ENCODE assay signal across 12 cellular contexts in the genomic region with DNA sequence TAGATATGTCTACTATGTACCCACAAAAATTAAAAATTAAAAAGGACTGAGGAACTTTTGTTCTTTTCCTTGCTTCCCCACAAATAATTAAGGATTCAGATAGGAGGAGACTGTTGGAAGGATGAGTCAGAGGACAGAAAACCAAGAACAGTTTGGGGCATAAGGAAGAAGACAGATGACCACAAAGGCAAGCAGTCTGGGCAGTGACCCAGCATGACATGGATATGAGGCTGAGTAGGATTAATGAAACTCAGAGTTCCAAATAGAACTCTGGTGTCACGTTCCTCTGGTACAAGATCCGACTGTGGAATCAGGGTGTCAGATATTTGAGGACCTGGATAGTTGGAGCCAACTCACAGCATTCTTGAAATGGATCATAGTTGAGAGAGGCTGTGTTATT.
A peak's percentile ranks its signal among the peaks of the same experiment; 100 is the strongest.
DNase-seq lines count a peak whose midpoint lies in the region; ATAC-seq and TF ChIP-seq lines count a peak whose summit lies in the region.
"Had no signal": no experiment of that assay in that cellular context is flagged by ENCODE, and none has a peak within 500 bp of the region (broad histone marks: within the 10 kb centered on the region; RNA-seq: fewer than 3 reads in every experiment).

No MANE protein-coding gene starts in this region.

- no peak overlapping the region for H3K4me2 ChIP-seq in mesenchymal stem cell (ENCODE audit: low read length, poor library complexity, severe bottlenecking)
- H3K4me2 ChIP-seq: BLaER1 had no signal

- ATAC-seq in natural killer cell (no peak), HG02884 (IDR thresholded peaks at IDR 0.05; ENCODE audit: unreplicated experiment) (no peak), HG02938 (IDR thresholded peaks at IDR 0.05; ENCODE audit: unreplicated experiment) (no peak)
- ATAC-seq: stimulated activated naive CD8-positive, alpha-beta T cell treated with anti-CD3 and anti-CD28 coated beads, Interleukin-15, Interleukin-2, amounts not matched to agents 100 U/mL and 50 U/mL, for 24 hours had no signal

- H3K18ac ChIP-seq in mesenchymal stem cell (ENCODE audit: low read depth in 1 of 2, low read length in 2 of 2): no peak overlapping the region

- H3K14ac ChIP-seq in mesenchymal stem cell (ENCODE audit: low read length in 2 of 2): no peak overlapping the region

- peak overlapping the region; percentile 48 for H3K9ac ChIP-seq in mesenchymal stem cell (ENCODE audit: low read length)
- H3K9ac ChIP-seq: BLaER1 had no signal

- H3K4me3 Mint-ChIP-seq in natural killer cell: no peak overlapping the region

- H3K27me3 Mint-ChIP-seq in natural killer cell (ENCODE audit: low read depth in 2 of 2): peaks cover 24 to 35% of the 10 kb centered on the region in 2 donors

- H2BK5ac ChIP-seq in mesenchymal stem cell (ENCODE audit: low read depth, low read length, poor library complexity, severe bottlenecking): no peak overlapping the region

- no peak overlapping the region for H4K8ac ChIP-seq in mesenchymal stem cell (ENCODE audit: low read length)

- no peak for TF ChIP-seq CTCF in AG04450 (IDR thresholded peaks at IDR 0.05; ENCODE audit: low read depth, low read length)
- no peak for TF ChIP-seq CTCF in natural killer cell (IDR thresholded peaks at IDR 0.05)

- peaks cover 21% of the 10 kb centered on the region for H3K36me3 Mint-ChIP-seq in natural killer cell

- no peak overlapping the region for H3K4me3 ChIP-seq in AG04450 (ENCODE audit: low read depth, low read length)
- H3K4me3 ChIP-seq in mesenchymal stem cell (ENCODE audit: insufficient read depth in 1 of 2, low read depth in 1 of 2, low read length in 2 of 2): no peak overlapping the region
- H3K4me3 ChIP-seq: BLaER1 had no signal

- no peak overlapping the region for H3K27ac Mint-ChIP-seq in natural killer cell

- no peak overlapping the region for H4K91ac ChIP-seq in mesenchymal stem cell (ENCODE audit: low read length)

- H3K23ac ChIP-seq in mesenchymal stem cell (ENCODE audit: low read length in 2 of 2): no peak overlapping the region

- peaks cover 6 to 10% of the 10 kb centered on the region in 2 donors for H3K9me3 Mint-ChIP-seq in natural killer cell

- peaks cover 2% of the 10 kb centered on the region for H3K4me1 ChIP-seq in mesenchymal stem cell (ENCODE audit: control insufficient read depth, insufficient read depth, low read depth, low read length)
- H3K4me1 ChIP-seq: BLaER1 had no signal

- no peaks in the 10 kb centered on the region for H3K4me1 Mint-ChIP-seq in natural killer cell

- H2AFZ ChIP-seq in mesenchymal stem cell (ENCODE audit: low read depth, low read length): no peak overlapping the region

- CTCF ChIA-PET in AG04450 (lab: Charles Lee): no interaction called here

- no peak overlapping the region for H2BK15ac ChIP-seq in mesenchymal stem cell (ENCODE audit: low read depth, poor library complexity, severe bottlenecking)

- H3K27ac ChIP-seq in AG04450 (ENCODE audit: low read depth, low read length) (no peak overlapping the region), mesenchymal stem cell (ENCODE audit: low read length, poor library complexity, severe bottlenecking) (no peak overlapping the region)
- H3K27ac ChIP-seq: BLaER1 had no signal

- DNase-seq in AG04450 (ENCODE audit: low read depth, low spot score): peak; percentile 41
- DNase-seq in LoVo (ENCODE audit: low spot score): peak; percentile 12
- peak; percentile 20 for DNase-seq in epidermal melanocyte (ENCODE audit: insufficient read length, low spot score)
- peak; percentile 65 for DNase-seq in mesenchymal stem cell
- no peak for DNase-seq in natural killer cell
- no peak for DNase-seq in OCI-M2 (lab: John Stamatoyannopoulos, UW; ENCODE audit: unreplicated experiment)
- DNase-seq: anterior cingulate cortex; NCI-H1092; stimulated activated naive CD8-positive, alpha-beta T cell treated with anti-CD3 and anti-CD28 coated beads, Interleukin-15, Interleukin-2, amounts not matched to agents 100 U/mL and 50 U/mL, for 24 hours had no signal

- no peak overlapping the region for H2AK5ac ChIP-seq in mesenchymal stem cell (ENCODE audit: low read length, severe bottlenecking)

- H3K36me3 ChIP-seq in mesenchymal stem cell (ENCODE audit: control insufficient read depth in 1 of 2, insufficient read depth in 2 of 2, low read depth in 1 of 2, low read length in 2 of 2): no peaks in the 10 kb centered on the region
- H3K36me3 ChIP-seq: BLaER1 had no signal

- H3K4ac ChIP-seq in mesenchymal stem cell (ENCODE audit: low read depth in 1 of 2, low read length in 2 of 2): no peak overlapping the region

- no peak overlapping the region for H2BK12ac ChIP-seq in mesenchymal stem cell (ENCODE audit: low read length in 2 of 2)

- no peak overlapping the region for H2BK120ac ChIP-seq in mesenchymal stem cell (ENCODE audit: low read depth, low read length)

- 78% methylated on average over 2 of the region's 2 CpGs for WGBS in mesenchymal stem cell

- no peaks in the 10 kb centered on the region for H3K79me1 ChIP-seq in mesenchymal stem cell (replicated peaks; ENCODE audit: low read length, poor library complexity, severe bottlenecking)

- H3K27me3 ChIP-seq in AG04450 (ENCODE audit: control insufficient read depth, insufficient read depth, low read length) (no peaks in the 10 kb centered on the region), mesenchymal stem cell (ENCODE audit: control insufficient read depth in 1 of 2, insufficient read depth in 1 of 2, low read length in 2 of 2) (no peaks in the 10 kb centered on the region)
- H3K27me3 ChIP-seq: BLaER1 had no signal

- intact Hi-C loops in natural killer cell (cut with micrococcal nuclease): no loop called here

- POLR2A ChIA-PET in AG04450 (lab: Yijun Ruan, JAX): no interaction called here

- peaks cover 2% of the 10 kb centered on the region; the same call in 1 of the 2 replicates for H3K9me3 ChIP-seq in AG04450 (ENCODE audit: control insufficient read depth, insufficient read depth, low read length)
- H3K9me3 ChIP-seq in mesenchymal stem cell (ENCODE audit: control insufficient read depth, low read length): peaks cover 16% of the 10 kb centered on the region
- H3K9me3 ChIP-seq: BLaER1 had no signal

Comparison
In these comparisons a context has a peak if more than half of its experiments do, and no peak if none do; other contexts are left out.
1. DNase-seq: peak in AG04450 (single experiment), LoVo (single experiment), epidermal melanocyte (single experiment) and mesenchymal stem cell (single experiment); none in natural killer cell (single experiment) and OCI-M2 (single experiment).